ENCODE assay signal across 20 cellular contexts in the genomic region with DNA sequence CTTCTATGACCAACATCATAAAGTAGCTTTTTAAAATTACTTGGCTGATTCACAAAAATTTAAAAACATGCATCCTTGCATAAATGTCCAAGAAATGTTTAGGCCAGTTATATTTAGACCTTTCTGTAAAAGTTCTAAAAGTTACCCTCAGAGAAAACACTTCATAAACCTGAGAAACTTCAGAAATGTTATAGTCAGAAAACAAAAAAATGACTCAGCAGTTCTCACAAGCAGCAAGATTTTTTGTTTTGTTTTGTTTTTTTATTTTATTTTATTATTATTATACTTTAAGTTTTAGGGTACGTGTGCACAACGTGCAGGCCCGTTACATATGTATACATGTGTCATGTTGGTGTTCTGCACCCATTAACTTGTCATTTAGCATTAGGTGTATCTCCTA.
DNase-seq lines count a peak whose midpoint lies in the region; ATAC-seq, FAIRE-seq and TF ChIP-seq lines count a peak whose summit lies in the region.
"Had no signal": no experiment of that assay in that cellular context is flagged by ENCODE, and none has a peak within 500 bp of the region (broad histone marks: within the 10 kb centered on the region; RNA-seq: fewer than 3 reads in every experiment).

No MANE protein-coding gene starts in this region.

- no peak overlapping the region for H3K56ac ChIP-seq in IMR-90 (ENCODE audit: extremely low read depth, insufficient read depth, low read length)

- no peak overlapping the region for H2BK5ac ChIP-seq in IMR-90 (ENCODE audit: low read depth, low read length, poor library complexity, severe bottlenecking)

- H2AFZ ChIP-seq in IMR-90 (replicated peaks; ENCODE audit: low read length, poor library complexity) (no peak overlapping the region), K562 (ENCODE audit: low read depth, low read length) (no peak overlapping the region), SK-N-SH (ENCODE audit: low read depth) (no peak overlapping the region)

- no peaks in the 10 kb centered on the region for H3F3A ChIP-seq in SK-N-SH (replicated peaks; ENCODE audit: insufficient read depth)

- no peak overlapping the region for H3K18ac ChIP-seq in IMR-90 (ENCODE audit: low read depth, low read length)

- H3K9ac ChIP-seq in IMR-90 (ENCODE audit: low read depth, low read length) (no peak overlapping the region), K562 (ENCODE audit: insufficient read depth in 1 of 2, low read depth in 2 of 2, low read length in 2 of 2) (no peak overlapping the region), SK-N-SH (no peak overlapping the region)
- H3K9ac ChIP-seq: BLaER1 treated with 17β-estradiol and CSF1 and Interleukin-3, amounts not matched to agents 10 nM and 100 nM had no signal

- H3K9me3 ChIP-seq in A549 (no peaks in the 10 kb centered on the region), IMR-90 (ENCODE audit: control insufficient read depth, insufficient read depth, low read length) (no peaks in the 10 kb centered on the region), K562 (replicated peaks; ENCODE audit: control insufficient read depth, insufficient read depth, low read depth, low read length) (no peaks in the 10 kb centered on the region), SK-N-SH (no peaks in the 10 kb centered on the region)
- H3K9me3 ChIP-seq: BLaER1 treated with 17β-estradiol and CSF1 and Interleukin-3, amounts not matched to agents 10 nM and 100 nM; Caco-2 had no signal

- no peaks in the 10 kb centered on the region for H3K36me3 ChIP-seq in IMR-90 (ENCODE audit: control insufficient read depth, insufficient read depth, low read length)
- H3K36me3 ChIP-seq in K562 (ENCODE audit: control insufficient read depth, insufficient read depth, low read length) = no peaks in the 10 kb centered on the region
- H3K36me3 ChIP-seq in SK-N-SH (replicated peaks in 1 of 2; ENCODE audit: control insufficient read depth in 1 of 2, insufficient read depth in 2 of 2, low read length in 1 of 2) = no peaks in the 10 kb centered on the region
- H3K36me3 ChIP-seq: BLaER1 treated with 17β-estradiol and CSF1 and Interleukin-3, amounts not matched to agents 10 nM and 100 nM had no signal

- H3K4me2 ChIP-seq in A549 (no peak overlapping the region), IMR-90 (ENCODE audit: low read depth, low read length) (no peak overlapping the region), K562 (ENCODE audit: insufficient read depth, low read length) (no peak overlapping the region), SK-N-SH (no peak overlapping the region)
- H3K4me2 ChIP-seq: BLaER1 treated with 17β-estradiol and CSF1 and Interleukin-3, amounts not matched to agents 10 nM and 100 nM had no signal

- H3K9me2 ChIP-seq in SK-N-SH = no peaks in the 10 kb centered on the region

- no peaks in the 10 kb centered on the region for H3K79me1 ChIP-seq in IMR-90 (ENCODE audit: low read depth in 1 of 2, low read length in 2 of 2)

- no peak overlapping the region for H3K14ac ChIP-seq in IMR-90 (replicated peaks; ENCODE audit: low read depth, low read length)

- no peaks in the 10 kb centered on the region for H3K9me1 ChIP-seq in IMR-90 (ENCODE audit: insufficient read depth, low read length)
- no peaks in the 10 kb centered on the region for H3K9me1 ChIP-seq in K562 (ENCODE audit: control insufficient read depth, insufficient read depth, low read length)

- H3K4me3 ChIP-seq in A549 (no peak overlapping the region), IMR-90 (ENCODE audit: insufficient read depth, low read depth, low read length) (no peak overlapping the region), K562 (no peak overlapping the region), SK-N-SH (ENCODE audit: low read depth in 2 of 2, low read length in 1 of 2) (no peak overlapping the region)
- H3K4me3 ChIP-seq: BLaER1 treated with 17β-estradiol and CSF1 and Interleukin-3, amounts not matched to agents 10 nM and 100 nM had no signal

- in situ Hi-C loops in IMR-90 (cut with MboI; ENCODE audit: low sequenced_read_pairs) = no loop called here
- in situ Hi-C loops in K562 (cut with MboI) = no loop called here

- H2BK120ac ChIP-seq in IMR-90 (ENCODE audit: low read depth, low read length) = no peak overlapping the region

- H3K4me1 ChIP-seq in A549 (no peaks in the 10 kb centered on the region), IMR-90 (ENCODE audit: control insufficient read depth, insufficient read depth, low read length) (no peaks in the 10 kb centered on the region), K562 (replicated peaks in 1 of 2; ENCODE audit: control insufficient read depth in 2 of 2, insufficient read depth in 2 of 2, low read length in 2 of 2) (no peaks in the 10 kb centered on the region), SK-N-SH (ENCODE audit: control insufficient read depth in 1 of 2, insufficient read depth in 2 of 2, low read depth in 1 of 2, low read length in 1 of 2) (no peaks in the 10 kb centered on the region; a peak in 1 of 4 replicates)
- H3K4me1 ChIP-seq: BLaER1 treated with 17β-estradiol and CSF1 and Interleukin-3, amounts not matched to agents 10 nM and 100 nM; Caco-2 had no signal

- DNase-seq in A549 (ENCODE audit: low read depth in 1 of 2, low spot score in 1 of 2) (no peak), IMR-90 (no peak), K562 (ENCODE audit: extremely low read depth in 1 of 4, low spot score in 3 of 4) (no peak), SK-N-SH (no peak)
- DNase-seq: 8988T; AML-193; Caco-2; Calu3; CD4-positive, alpha-beta T cell; CD8-positive, alpha-beta T cell; DMS79 treated with DMSO at 0.1 percent for 48 hours; GF-D8 had no signal

- ATAC-seq in A549 (no peak), IMR-90 (ENCODE audit: low read depth) (no peak), K562 (no peak), SK-N-SH treated with all-trans-retinoic acid at 6 μM for 48 hours (no peak), GM21367 (IDR thresholded peaks at IDR 0.05; ENCODE audit: unreplicated experiment) (no peak)
- ATAC-seq: CD8-positive, alpha-beta T cell had no signal

- BruUV-seq in IMR-90 (replicated peaks; lab: Mats Ljungman, UMichigan) (no TSS peak), K562 (replicated peaks; lab: Mats Ljungman, UMichigan) (no TSS peak)

- H3K79me2 ChIP-seq in K562 (ENCODE audit: control insufficient read depth, insufficient read depth, low read length) = no peaks in the 10 kb centered on the region
- H3K79me2 ChIP-seq in SK-N-SH (ENCODE audit: insufficient read depth) = no peaks in the 10 kb centered on the region

- intact Hi-C loops in IMR-90 (cut with micrococcal nuclease) (no loop called here), K562 (cut with micrococcal nuclease) (no loop called here)

- H4K5ac ChIP-seq in IMR-90 (ENCODE audit: low read depth, low read length) = no peak overlapping the region

- dilution Hi-C loops in IMR-90 (cut with HindIII; ENCODE audit: low sequenced_read_pairs, unreplicated experiment) = no loop called here

- H2AK9ac ChIP-seq in IMR-90 (replicated peaks; ENCODE audit: low read depth, low read length, poor library complexity) = no peak overlapping the region

- H4K91ac ChIP-seq in IMR-90 (ENCODE audit: insufficient read depth, low read depth, low read length) = no peak overlapping the region

- TF ChIP-seq EP300 in A549 (IDR thresholded peaks at IDR 0.05) (no peak), K562 (IDR thresholded peaks at IDR 0.05; ENCODE audit: low read length) (no peak), SK-N-SH (IDR thresholded peaks at IDR 0.05; ENCODE audit: borderline replicate concordance in 1 of 2, low read depth in 1 of 2, low read length in 1 of 2) (no peak)

- H3K27ac ChIP-seq in A549 (no peak overlapping the region), IMR-90 (ENCODE audit: insufficient read depth, low read length) (no peak overlapping the region), K562 (ENCODE audit: extremely low read depth, low read depth, low read length) (no peak overlapping the region), SK-N-SH (ENCODE audit: low read depth in 2 of 2, low read length in 1 of 2) (no peak overlapping the region)
- H3K27ac ChIP-seq: BLaER1 treated with 17β-estradiol and CSF1 and Interleukin-3, amounts not matched to agents 10 nM and 100 nM; C4-2B had no signal

- no peaks in the 10 kb centered on the region for H4K20me1 ChIP-seq in IMR-90 (ENCODE audit: insufficient read depth, low read length)
- no peaks in the 10 kb centered on the region for H4K20me1 ChIP-seq in K562 (replicated peaks; ENCODE audit: control insufficient read depth, insufficient read depth, low read length)
- no peaks in the 10 kb centered on the region for H4K20me1 ChIP-seq in SK-N-SH (ENCODE audit: insufficient read depth)
- H4K20me1 ChIP-seq: BLaER1 treated with 17β-estradiol and CSF1 and Interleukin-3, amounts not matched to agents 10 nM and 100 nM had no signal

- H2AK5ac ChIP-seq in IMR-90 (ENCODE audit: low read depth, low read length) = no peak overlapping the region

- no peaks in the 10 kb centered on the region for H3K27me3 ChIP-seq in IMR-90 (ENCODE audit: control insufficient read depth, insufficient read depth, low read length)
- no peaks in the 10 kb centered on the region for H3K27me3 ChIP-seq in K562 (ENCODE audit: control insufficient read depth in 2 of 2, insufficient read depth in 2 of 2, low read length in 2 of 2)
- H3K27me3 ChIP-seq in SK-N-SH (ENCODE audit: insufficient read depth) = no peaks in the 10 kb centered on the region
- H3K27me3 ChIP-seq: BLaER1 treated with 17β-estradiol and CSF1 and Interleukin-3, amounts not matched to agents 10 nM and 100 nM had no signal

- 92% methylated on average over 3 of the region's 3 CpGs for WGBS in A549 (ENCODE audit: missing lambda C conversion rate)
- WGBS in IMR-90 (ENCODE audit: extremely low coverage in 2 of 2, insufficient read length in 1 of 2), 2 experiments = no CpG with 5 or more reads among the region's 3 CpGs
- no CpG with 5 or more reads among the region's 3 CpGs for WGBS in K562 (ENCODE audit: insufficient coverage, low coverage, missing lambda C conversion rate)
- 100% methylated on average over 3 of the region's 3 CpGs for WGBS in SK-N-SH (ENCODE audit: low lambda C conversion rate)

- POLR2A ChIA-PET in A549 (lab: Yijun Ruan, JAX) (no interaction called here), IMR-90 (lab: Charles Lee; ENCODE audit: unreplicated experiment) (no interaction called here), K562 (lab: Yijun Ruan, JAX) (no interaction called here), SK-N-SH (lab: Yijun Ruan, JAX) (no interaction called here)

- TF ChIP-seq RAD21 in A549 (conservative IDR thresholded peaks at IDR 0.05 in 1 of 2, IDR thresholded peaks at IDR 0.05 in 1 of 2) = no peak
- no peak for TF ChIP-seq RAD21 in IMR-90 (IDR thresholded peaks at IDR 0.05; ENCODE audit: low read length)
- no peak for TF ChIP-seq RAD21 in K562 (CRISPR knock-in tag; conservative IDR thresholded peaks at IDR 0.05 in 1 of 2, IDR thresholded peaks at IDR 0.05 in 1 of 2)
- TF ChIP-seq RAD21 in SK-N-SH (IDR thresholded peaks at IDR 0.05; ENCODE audit: low read length) = no peak

- H4K8ac ChIP-seq in IMR-90 (ENCODE audit: low read depth in 2 of 2, low read length in 2 of 2) = no peak overlapping the region

- TF ChIP-seq POLR2A in A549 (IDR thresholded peaks at IDR 0.05; ENCODE audit: low read length) (no peak), IMR-90 (IDR thresholded peaks at IDR 0.05; ENCODE audit: low read depth, low read length) (no peak), K562 (conservative IDR thresholded peaks at IDR 0.05) (no peak)

- no peak for FAIRE-seq in A549 (lab: Jason Lieb, UNC)
- FAIRE-seq in K562 (lab: Jason Lieb, UNC) = no peak
- FAIRE-seq: A204.1, D721Med, GM12891, GM19239 had no signal

- CTCF ChIA-PET in A549 (lab: Yijun Ruan, JAX) = no interaction called here
- CTCF ChIA-PET in IMR-90 (lab: Yijun Ruan, JAX) = no interaction called here
- CTCF ChIA-PET in K562 (lab: Yijun Ruan, JAX; ENCODE audit: low intra/inter-chr PET ratio) = no interaction called here
- CTCF ChIA-PET in SK-N-SH (lab: Yijun Ruan, JAX) = no interaction called here

- no peak overlapping the region for H2BK20ac ChIP-seq in IMR-90 (ENCODE audit: low read depth, low read length)

- TF ChIP-seq CTCF in A549 (IDR thresholded peaks at IDR 0.05) (no peak), IMR-90 (conservative IDR thresholded peaks at IDR 0.05; ENCODE audit: low read depth, low read length) (no peak), K562 (IDR thresholded peaks at IDR 0.05 in 2 of 3, conservative IDR thresholded peaks at IDR 0.05 in 1 of 3; ENCODE audit: insufficient read depth in 2 of 3, low read depth in 1 of 3, low read length in 3 of 3) (no peak), SK-N-SH (IDR thresholded peaks at IDR 0.05) (no peak)

- no peak overlapping the region for H2BK15ac ChIP-seq in IMR-90 (ENCODE audit: low read depth, low read length)

- H3K23ac ChIP-seq in IMR-90 (ENCODE audit: low read depth, low read length) = no peak overlapping the region

- H3K4ac ChIP-seq in IMR-90 (ENCODE audit: low read depth, low read length) = no peak overlapping the region

Comparison
In these comparisons a context has a peak if more than half of its experiments do, and no peak if none do; other contexts are left out.
1. Of the 35 proteins assayed by ChIP-seq in both K562 and A549: peak only in K562: none; only in A549: MAFK; in both: none; in neither: 34.